ENCODE assay signal across 27 cellular contexts in the genomic region with DNA sequence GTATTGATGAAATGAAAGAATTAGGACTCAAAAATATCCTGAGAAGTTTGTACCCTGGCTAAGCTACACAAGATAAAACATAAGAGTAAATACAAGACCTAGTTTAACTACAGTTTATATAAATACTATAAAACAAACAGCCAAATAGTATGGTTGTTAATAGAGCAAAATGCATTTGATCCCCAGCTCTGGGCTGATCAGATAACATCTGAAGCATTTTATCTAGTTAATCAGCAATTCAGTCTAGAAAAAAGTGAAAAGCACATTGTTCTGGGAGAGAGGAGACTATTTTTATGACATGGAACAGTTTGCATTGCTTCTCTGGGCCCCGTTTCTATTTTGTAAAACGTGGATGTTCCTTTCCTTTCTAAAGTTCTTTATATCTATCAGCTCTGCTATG.
"Had no signal": no experiment of that assay in that cellular context is flagged by ENCODE, and none has a peak within 500 bp of the region (broad histone marks: within the 10 kb centered on the region; RNA-seq: fewer than 3 reads in every experiment).

No MANE protein-coding gene starts in this region.

- H3K27ac ChIP-seq: left lung, lower lobe of right lung, pancreas, prostate gland, skin epidermis, spleen, tibial nerve, upper lobe of left lung, vagina had no signal

- ATAC-seq: left colon; left lung; lower lobe of right lung; naive thymus-derived CD8-positive, alpha-beta T cell; pancreas; right cardiac atrium; sciatic nerve; stimulated activated effector memory CD8-positive, alpha-beta T cell treated with anti-CD3 and anti-CD28 coated beads, Interleukin-12 subunit alpha, Interleukin-12 subunit beta, amount 100 ng/mL, for 72 hours had no signal

- H3K27me3 ChIP-seq: left lung, pancreas, spleen, tibial nerve, upper lobe of left lung, vagina had no signal

- H3K4me1 ChIP-seq: left lung, lower lobe of right lung, pancreas, spleen, tibial nerve, upper lobe of left lung, vagina had no signal

- H3K4me1 Mint-ChIP-seq: immature natural killer cell; naive thymus-derived CD8-positive, alpha-beta T cell; nephron; neural crest cell; stimulated activated effector memory CD8-positive, alpha-beta T cell treated with anti-CD3 and anti-CD28 coated beads, Interleukin-12 subunit alpha, Interleukin-12 subunit beta, amount 100 ng/mL, for 72 hours had no signal

- H3K27me3 Mint-ChIP-seq: stimulated activated naive CD8-positive, alpha-beta T cell treated with anti-CD3 and anti-CD28 coated beads, Interleukin-15, Interleukin-2, amounts not matched to agents 100 ng/mL and 50 ng/mL, for 24 hours had no signal

- H3K4me3 ChIP-seq: left lung, lower lobe of right lung, pancreas, prostate gland, skin epidermis, spleen, tibial nerve, upper lobe of left lung, vagina had no signal

- H3K27ac Mint-ChIP-seq: immature natural killer cell; naive thymus-derived CD8-positive, alpha-beta T cell; nephron; stimulated activated effector memory CD8-positive, alpha-beta T cell treated with anti-CD3 and anti-CD28 coated beads, Interleukin-12 subunit alpha, Interleukin-12 subunit beta, amount 100 ng/mL, for 72 hours; stimulated activated naive CD8-positive, alpha-beta T cell treated with anti-CD3 and anti-CD28 coated beads, Interleukin-15, Interleukin-2, amounts not matched to agents 100 ng/mL and 50 ng/mL, for 24 hours had no signal

- H3K9me3 Mint-ChIP-seq: nephron; neural crest cell; stimulated activated effector memory CD8-positive, alpha-beta T cell treated with anti-CD3 and anti-CD28 coated beads, Interleukin-12 subunit alpha, Interleukin-12 subunit beta, amount 100 ng/mL, for 72 hours; stimulated activated naive CD8-positive, alpha-beta T cell treated with anti-CD3 and anti-CD28 coated beads, Interleukin-15, Interleukin-2, amounts not matched to agents 100 ng/mL and 50 ng/mL, for 24 hours had no signal

- H3K9me3 ChIP-seq: left lung, lower lobe of right lung, pancreas, prostate gland, spleen, tibial nerve, upper lobe of left lung, vagina had no signal

- H3K36me3 ChIP-seq: left lung, lower lobe of right lung, pancreas, prostate gland, spleen, tibial nerve, upper lobe of left lung, vagina had no signal

- H3K4me3 Mint-ChIP-seq: immature natural killer cell; naive thymus-derived CD8-positive, alpha-beta T cell; nephron; neural crest cell; stimulated activated effector memory CD8-positive, alpha-beta T cell treated with anti-CD3 and anti-CD28 coated beads, Interleukin-12 subunit alpha, Interleukin-12 subunit beta, amount 100 ng/mL, for 72 hours; stimulated activated naive CD8-positive, alpha-beta T cell treated with anti-CD3 and anti-CD28 coated beads, Interleukin-15, Interleukin-2, amounts not matched to agents 100 ng/mL and 50 ng/mL, for 24 hours had no signal

- H3K36me3 Mint-ChIP-seq: immature natural killer cell; naive thymus-derived CD8-positive, alpha-beta T cell; stimulated activated effector memory CD8-positive, alpha-beta T cell treated with anti-CD3 and anti-CD28 coated beads, Interleukin-12 subunit alpha, Interleukin-12 subunit beta, amount 100 ng/mL, for 72 hours had no signal

- DNase-seq: hypothalamus; immature natural killer cell; kidney; left colon; left lung; lower lobe of right lung; mammary epithelial cell; mesenchymal stem cell; naive thymus-derived CD8-positive, alpha-beta T cell; nucleus accumbens; pancreas; posterior cingulate gyrus; retina; right cardiac atrium; spleen; stimulated activated CD4-positive, alpha-beta T cell treated with anti-CD3 and anti-CD28 coated beads, Interleukin-4, amount 100 ng/mL, for 24 hours; stimulated activated naive CD4-positive, alpha-beta T cell; upper lobe of left lung had no signal
